In genomic region chr7:121329460-121330052, GRCh38 we compare ENCODE assay signal across 8 cellular contexts.
A peak's percentile ranks its signal among the peaks of the same experiment; 100 is the strongest.
DNase-seq lines count a peak whose midpoint lies in the region; ATAC-seq and TF ChIP-seq lines count a peak whose summit lies in the region.

No MANE protein-coding gene starts in this region.

- H3K36me3 ChIP-seq in parathyroid adenoma (ENCODE audit: control insufficient read depth, insufficient read depth, low read length): no peaks in the 10 kb centered on the region

- no peak overlapping the region for H3K27ac ChIP-seq in parathyroid adenoma

- H3K9me3 ChIP-seq in parathyroid adenoma (ENCODE audit: control insufficient read depth, low read length): no peaks in the 10 kb centered on the region

- H2AFZ ChIP-seq in parathyroid adenoma: peak overlapping the region; percentile 16

- peak overlapping the region; percentile 43 for H3K4me2 ChIP-seq in parathyroid adenoma (ENCODE audit: low read length)

- TF ChIP-seq CTCF in fibroblast of pulmonary artery (IDR thresholded peaks at IDR 0.05; ENCODE audit: low read length, missing control alignments) (no peak), parathyroid adenoma (IDR thresholded peaks at IDR 0.05) (no peak)

- peaks cover 2% of the 10 kb centered on the region for H3K4me1 ChIP-seq in parathyroid adenoma

- DNase-seq in AG20443 (ENCODE audit: low spot score) (peak; percentile 30), SW480 (ENCODE audit: low spot score) (peak; percentile 83), fibroblast of pulmonary artery (ENCODE audit: low read depth) (no peak), RKO (ENCODE audit: low spot score) (no peak), cortex of kidney (lab: John Stamatoyannopoulos, UW) (no peak)

- H3K4me3 ChIP-seq in fibroblast of pulmonary artery (replicated peaks; ENCODE audit: low read depth, low read length) (peak overlapping the region; percentile 48), parathyroid adenoma (ENCODE audit: low read depth, low read length) (peak overlapping the region; percentile 9)

- H3K27me3 ChIP-seq in parathyroid adenoma (ENCODE audit: control insufficient read depth, insufficient read depth, low read length): no peaks in the 10 kb centered on the region

- no peak overlapping the region for H3K9ac ChIP-seq in parathyroid adenoma

- H3K79me2 ChIP-seq in parathyroid adenoma: no peaks in the 10 kb centered on the region

- ATAC-seq in GM18858 (IDR thresholded peaks at IDR 0.05; ENCODE audit: unreplicated experiment): peak; percentile 42
- peak; percentile 56 for ATAC-seq in HG03066 (IDR thresholded peaks at IDR 0.05; ENCODE audit: low read depth, unreplicated experiment)

Comparison
In these comparisons a context has a peak if more than half of its experiments do, and no peak if none do; other contexts are left out.
1. DNase-seq: peak in AG20443 (single experiment) and SW480 (single experiment); none in fibroblast of pulmonary artery (single experiment), RKO (single experiment) and cortex of kidney (single experiment).